8 cellular contexts compared by ENCODE assay signal in genomic region chr1:234726359-234726836, GRCh38.
A peak's percentile ranks its signal among the peaks of the same experiment; 100 is the strongest.
DNase-seq lines count a peak whose midpoint lies in the region; ATAC-seq and TF ChIP-seq lines count a peak whose summit lies in the region.

No MANE protein-coding gene starts in this region.

- H3K27me3 Mint-ChIP-seq in neural crest cell (ENCODE audit: low read depth): no peaks in the 10 kb centered on the region

- H3K4me1 Mint-ChIP-seq in neural crest cell: peaks cover 89% of the 10 kb centered on the region

- TF ChIP-seq CTCF in neural crest cell (conservative IDR thresholded peaks at IDR 0.05): no peak

- no peaks in the 10 kb centered on the region for H3K9me3 Mint-ChIP-seq in neural crest cell

- H3K27ac ChIP-seq in caudate nucleus (ENCODE audit: low read depth, low read length): peak overlapping the region; percentile 99

- no peak for ATAC-seq in HG03045 (IDR thresholded peaks at IDR 0.05; ENCODE audit: unreplicated experiment)

- H3K36me3 Mint-ChIP-seq in neural crest cell (ENCODE audit: low read depth): no peaks in the 10 kb centered on the region

- DNase-seq in COLO668 (lab: John Stamatoyannopoulos, UW; ENCODE audit: unreplicated experiment) (peak; percentile 52), NCI-H2107 treated with DMSO at 0.1 percent for 48 hours (lab: John Stamatoyannopoulos, UW; ENCODE audit: unreplicated experiment) (peak; percentile 97), caudate nucleus (lab: John Stamatoyannopoulos, UW) (no peak), neural crest cell (ENCODE audit: low read depth, low spot score) (no peak), globus pallidus (ENCODE audit: low spot score) (no peak), RPMI8226 (no peak), MV-4-11 (lab: John Stamatoyannopoulos, UW) (no peak)

- peak overlapping the region; percentile 59 for H3K4me3 Mint-ChIP-seq in neural crest cell

- peak overlapping the region; percentile 85 for H3K27ac Mint-ChIP-seq in neural crest cell (ENCODE audit: unreplicated experiment)

Comparison
In these comparisons a context has a peak if more than half of its experiments do, and no peak if none do; other contexts are left out.
1. DNase-seq: peak in COLO668 (single experiment) and NCI-H2107 treated with DMSO at 0.1 percent for 48 hours (single experiment); none in caudate nucleus (0 of 61), neural crest cell (single experiment), globus pallidus (single experiment), RPMI8226 (single experiment) and MV-4-11 (single experiment).